In genomic region chr3:152278674-152279427, GRCh38 we compare ENCODE assay signal across 11 cellular contexts. TPM values are rescaled to one million over a fixed set of nuclear protein-coding genes. Genes with fewer than 3 reads are reported as not detected.
DNase-seq lines count a peak whose midpoint lies in the region; ATAC-seq, FAIRE-seq and TF ChIP-seq lines count a peak whose summit lies in the region.
"Had no signal": no experiment of that assay in that cellular context is flagged by ENCODE, and none has a peak within 500 bp of the region (broad histone marks: within the 10 kb centered on the region; RNA-seq: fewer than 3 reads in every experiment).

No MANE protein-coding gene starts in this region.

- SMC1A ChIA-PET in GM12878 (lab: Charles Lee; ENCODE audit: uncharacterized antibody, unreplicated experiment) = interaction anchor here (0.8 to 10.3 kb wide), 11 partner anchors 8 to 164 kb away, joined by 3 to 115 read pairs (median 3); no protein-coding TSS in a partner anchor

- intact Hi-C loops in GM12878 (cut with micrococcal nuclease; ENCODE audit: unreplicated experiment) = no loop called here

- no peak for TF ChIP-seq POLR2A in GM12878 (IDR thresholded peaks at IDR 0.05; ENCODE audit: low read depth, low read length)

- FAIRE-seq in GM12878 (lab: Jason Lieb, UNC) = no peak
- FAIRE-seq: bronchial epithelial cell had no signal

- BruUV-seq in GM12878 (replicated peaks; lab: Mats Ljungman, UMichigan) = no TSS peak

- H3K4me3 ChIP-seq in BLaER1 (no peak overlapping the region), KMS-11 (IDR thresholded peaks at IDR 0.05; ENCODE audit: insufficient read depth, low read depth, low read length) (no peak overlapping the region), GM12878 (no peak overlapping the region; the same call in 1 of the 2 replicates)
- H3K4me3 ChIP-seq: upper lobe of left lung had no signal

- no peak overlapping the region for H3K27ac ChIP-seq in BLaER1
- H3K27ac ChIP-seq in KMS-11 = peak overlapping the region; percentile 99
- no peak overlapping the region for H3K27ac ChIP-seq in GM12878 (ENCODE audit: control insufficient read depth, insufficient read depth)

- DNase-seq in GM12878 (ENCODE audit: low read depth, low spot score) = no peak
- DNase-seq in naive thymus-derived CD8-positive, alpha-beta T cell = no peak
- no peak for DNase-seq in SKM-1 (lab: John Stamatoyannopoulos, UW; ENCODE audit: unreplicated experiment)
- no peak for DNase-seq in NCI-H2029 treated with DMSO at 0.1 percent for 48 hours (lab: John Stamatoyannopoulos, UW)
- DNase-seq in NCI-H2107 (lab: John Stamatoyannopoulos, UW) = no peak
- DNase-seq: head of caudate nucleus, upper lobe of left lung had no signal

- H4K20me1 ChIP-seq in BLaER1 (peaks cover 95% of the 10 kb centered on the region), KMS-11 (ENCODE audit: insufficient read depth) (peaks cover 47% of the 10 kb centered on the region), GM12878 (ENCODE audit: control insufficient read depth, insufficient read depth) (no peaks in the 10 kb centered on the region; the same call in 1 of the 2 replicates)

- no peaks in the 10 kb centered on the region for H3K9me3 ChIP-seq in BLaER1
- no peaks in the 10 kb centered on the region; the same call in 2 of the 3 replicates for H3K9me3 ChIP-seq in GM12878 (replicated peaks; ENCODE audit: control insufficient read depth, insufficient read depth, low read length)
- H3K9me3 ChIP-seq: upper lobe of left lung had no signal

- H3K79me2 ChIP-seq in KMS-11 (ENCODE audit: insufficient read depth, low read depth) = peaks cover 100% of the 10 kb centered on the region
- peaks cover 100% of the 10 kb centered on the region for H3K79me2 ChIP-seq in GM12878 (ENCODE audit: control insufficient read depth, insufficient read depth, low read length)

- RAD21 ChIA-PET in GM12878 (lab: Charles Lee; ENCODE audit: unreplicated experiment) = interaction anchor here (0.8 to 7.0 kb wide), 11 partner anchors 9 to 164 kb away, joined by 3 to 53 read pairs (median 6); partner anchors contain the start of gene MBNL1

- no peak overlapping the region for H2AFZ ChIP-seq in KMS-11 (ENCODE audit: low read depth)
- no peak overlapping the region for H2AFZ ChIP-seq in GM12878 (ENCODE audit: control insufficient read depth, low read depth, low read length)

- in situ Hi-C loops in GM12878 (cut with MboI) = no loop called here

- CTCF ChIA-PET in GM12878 (lab: Yijun Ruan, JAX) = interaction anchor here (4.2 to 4.5 kb wide), 2 partner anchors 95 to 164 kb away, joined by 20 to 28 read pairs; no protein-coding TSS in a partner anchor

- peak overlapping the region; percentile 61 to 89 (median 73) for H3K4me3 Mint-ChIP-seq in naive thymus-derived CD8-positive, alpha-beta T cell

- H3K27me3 Mint-ChIP-seq in naive thymus-derived CD8-positive, alpha-beta T cell = no peaks in the 10 kb centered on the region

- H3K9ac ChIP-seq in BLaER1 = no peak overlapping the region
- H3K9ac ChIP-seq in KMS-11 = peak overlapping the region; percentile 99
- H3K9ac ChIP-seq in GM12878 (ENCODE audit: control insufficient read depth, insufficient read depth, low read length) = no peak overlapping the region

- ATAC-seq in GM12878 = no peak; the same call in 2 of the 3 replicates
- peak; percentile 20 to 27 for ATAC-seq in naive thymus-derived CD8-positive, alpha-beta T cell
- ATAC-seq in HG03469 (IDR thresholded peaks at IDR 0.05; ENCODE audit: unreplicated experiment) = no peak

- peaks cover 33 to 85% (median 75%) of the 10 kb centered on the region in 4 donors for H3K4me1 Mint-ChIP-seq in naive thymus-derived CD8-positive, alpha-beta T cell

- peak overlapping the region; percentile 24 to 93 (median 85) for H3K27ac Mint-ChIP-seq in naive thymus-derived CD8-positive, alpha-beta T cell

- H3K4me1 ChIP-seq in BLaER1 (peaks cover 56% of the 10 kb centered on the region), KMS-11 (ENCODE audit: low read depth, poor library complexity, severe bottlenecking) (peaks cover 98% of the 10 kb centered on the region), GM12878 (ENCODE audit: control insufficient read depth, insufficient read depth, low read length) (peaks cover 42% of the 10 kb centered on the region)

- H3K36me3 ChIP-seq in BLaER1 = no peaks in the 10 kb centered on the region
- H3K36me3 ChIP-seq in KMS-11 (ENCODE audit: insufficient read depth) = no peaks in the 10 kb centered on the region
- H3K36me3 ChIP-seq in GM12878 (ENCODE audit: control insufficient read depth in 2 of 2, insufficient read depth in 2 of 2, low read length in 1 of 2) = no peaks in the 10 kb centered on the region
- H3K36me3 ChIP-seq: upper lobe of left lung had no signal

- 15% methylated on average over 6 of the region's 6 CpGs for WGBS in GM12878 (ENCODE audit: insufficient coverage, insufficient replicate concordance, low lambda C conversion rate, missing lambda C conversion rate)

- H3K36me3 Mint-ChIP-seq in naive thymus-derived CD8-positive, alpha-beta T cell = peaks cover 0 to 4% (median 0%) of the 10 kb centered on the region in 3 donors

- peak overlapping the region; percentile 54 for H3K4me2 ChIP-seq in BLaER1
- H3K4me2 ChIP-seq in KMS-11 = peak overlapping the region; percentile 99
- peak overlapping the region; percentile 59 for H3K4me2 ChIP-seq in GM12878 (ENCODE audit: control insufficient read depth, insufficient read depth)

- no peak for TF ChIP-seq EP300 in GM12878 (IDR thresholded peaks at IDR 0.05; ENCODE audit: borderline replicate concordance in 1 of 2, control insufficient read depth in 1 of 2, low read depth in 2 of 2, low read length in 2 of 2)

- TF ChIP-seq CTCF in KMS-11 (conservative IDR thresholded peaks at IDR 0.05; ENCODE audit: low read depth, low read length) (no peak), GM12878 (IDR thresholded peaks at IDR 0.05 in 2 of 3, conservative IDR thresholded peaks at IDR 0.05 in 1 of 3; ENCODE audit: control insufficient read depth in 2 of 3, extremely low read depth in 1 of 3, insufficient read depth in 1 of 3, low read depth in 3 of 3, low read length in 3 of 3) (no peak)

- H3K9me3 Mint-ChIP-seq in naive thymus-derived CD8-positive, alpha-beta T cell = no peaks in the 10 kb centered on the region

- POLR2A ChIA-PET in GM12878 (lab: Charles Lee) = interaction anchor here (0.8 to 4.8 kb wide), 2 partner anchors 22 to 23 kb away, joined by 3 to 24 read pairs; no protein-coding TSS in a partner anchor
- POLR2A ChIA-PET in naive thymus-derived CD8-positive, alpha-beta T cell (lab: Charles Lee) = interaction anchor here (0.6 to 4.5 kb wide), 3 partner anchors 10 to 80 kb away, joined by 3 to 37 read pairs (median 7); partner anchors contain the start of gene MBNL1

- H3K27me3 ChIP-seq in BLaER1 (no peaks in the 10 kb centered on the region), KMS-11 (ENCODE audit: insufficient read depth, low read depth) (no peaks in the 10 kb centered on the region), GM12878 (replicated peaks in 1 of 2; ENCODE audit: control insufficient read depth in 2 of 2, insufficient read depth in 2 of 2, low read length in 1 of 2) (no peaks in the 10 kb centered on the region)
- H3K27me3 ChIP-seq: upper lobe of left lung had no signal

- TF ChIP-seq RAD21 in GM12878 (IDR thresholded peaks at IDR 0.05; ENCODE audit: insufficient read depth, low read depth, low read length) = no peak

TF ChIP-seq in GM12878, 131 proteins besides CTCF, POLR2A, EP300 and RAD21:
- TF ChIP-seq IKZF2 (IDR thresholded peaks at IDR 0.05) = 0 out of 4 replicates have a peak, but pooled peaks of 1 of the 2 experiments have one; percentile 23
- TF ChIP-seq HDAC6 (IDR thresholded peaks at IDR 0.05; ENCODE audit: unreplicated experiment) = no peak
- TF ChIP-seq RFX5 (IDR thresholded peaks at IDR 0.05; ENCODE audit: low read depth, low read length) = no peak
- peak; percentile 24; the same call in 1 of the 2 replicates for TF ChIP-seq POLR2AphosphoS5 (IDR thresholded peaks at IDR 0.05; ENCODE audit: low read length)

RNA-seq across cellular contexts. Expression of gene MBNL1, which starts 10.1 kb away (rescaled TPM):
- total RNA-seq in GM12878 (2013; cell fraction: nucleolus; rRNA removed) = 485 and 489 TPM in 2 replicates
- 337 and 351 TPM in 2 replicates for total RNA-seq in GM12878 (2014; rRNA removed)
- total RNA-seq in GM12878 (2014; rRNA removed; fragmentation: Illumina TruSeq; extraction: Trizol) = 218 TPM in 2 replicates
- 239 and 247 TPM in 2 replicates for total RNA-seq in GM12878 (2021)
- 64.8 TPM for polyA plus RNA-seq in GM12878 (2011; ENCODE audit: low read depth)
- 80.9 and 82.1 TPM in 2 replicates for polyA plus RNA-seq in GM12878 (2011; rRNA removed)
- 104 and 129 TPM in 2 replicates for polyA plus RNA-seq in GM12878 (2011; cell fraction: cytosol; rRNA removed)
- 52.1 and 62.2 TPM in 2 replicates for polyA plus RNA-seq in GM12878 (2011; cell fraction: nucleus; rRNA removed)
- 94.4 and 94.6 TPM in 2 replicates for polyA plus RNA-seq in GM12878 (2012)
- polyA plus RNA-seq in GM12878 (2014; fragmentation: Illumina TruSeq; extraction: Trizol) = 200 and 216 TPM in 2 replicates
- polyA plus RNA-seq in GM12878 (2014; fragmentation: Nextera tagmentation; extraction: Ambion mirVana) = 10 to 100 TPM; 59.6 to 73.3 TPM
- polyA plus RNA-seq in GM12878 (2014; rRNA removed) = 132 and 143 TPM in 2 replicates
- polyA plus RNA-seq in GM12878 (2016; fragmentation: Nextera tagmentation; extraction: Ambion mirVana) = 100 to 1,000 TPM; 141 to 146 TPM
- polyA minus RNA-seq in GM12878 (2011; rRNA and poly(A)+ RNA removed) = 286 and 329 TPM in 2 replicates
- 138 and 193 TPM in 2 replicates for polyA minus RNA-seq in GM12878 (2011; cell fraction: cytosol; rRNA and poly(A)+ RNA removed)
- 137 and 215 TPM in 2 replicates for polyA minus RNA-seq in GM12878 (2011; cell fraction: nucleus; rRNA and poly(A)+ RNA removed)
- total RNA-seq in naive thymus-derived CD8-positive, alpha-beta T cell = 100 to 1,000 TPM; 419 to 423 TPM
- polyA plus RNA-seq in naive thymus-derived CD8-positive, alpha-beta T cell = 100 to 1,000 TPM; 298 to 370 (median 331) TPM

Comparison
In these comparisons a context has a peak if more than half of its experiments do, and no peak if none do; other contexts are left out.
1. ATAC-seq: peak in naive thymus-derived CD8-positive, alpha-beta T cell (2 of 2); none in GM12878 (single experiment) and HG03469 (single experiment).
2. Peak in every context shown above with its lines, with median percentiles within 50 percentile points of each other: H3K4me2 ChIP-seq.